ENCODE assay signal across 11 cellular contexts in genomic region chr12:62760779-62761178, GRCh38.
A peak's percentile ranks its signal among the peaks of the same experiment; 100 is the strongest.
DNase-seq lines count a peak whose midpoint lies in the region; ATAC-seq and TF ChIP-seq lines count a peak whose summit lies in the region.
"Had no signal": no experiment of that assay in that cellular context is flagged by ENCODE, and none has a peak within 500 bp of the region (broad histone marks: within the 10 kb centered on the region; RNA-seq: fewer than 3 reads in every experiment).

No MANE protein-coding gene starts in this region.

- TF ChIP-seq POLR2A in spleen (IDR thresholded peaks at IDR 0.05), result no peak

- ATAC-seq in GM21515 (IDR thresholded peaks at IDR 0.05; ENCODE audit: unreplicated experiment), result peak; percentile 77
- ATAC-seq in HG03460 (IDR thresholded peaks at IDR 0.05; ENCODE audit: unreplicated experiment), result peak; percentile 95

- H3K4me3 ChIP-seq in GM12864 (ENCODE audit: low read depth, low read length) (no peak overlapping the region), spleen (no peak overlapping the region)
- H3K4me3 ChIP-seq: neural progenitor cell, suprapubic skin had no signal

- WGBS in spleen, 5 donors, result 56 to 82% (median 70%) methylated on average over 2 of the region's 2 CpGs

- intact Hi-C loops in spleen (cut with DNase I; ENCODE audit: low total_unique reads), result no loop called here

- no peaks in the 10 kb centered on the region for H3K27me3 ChIP-seq in spleen (replicated peaks in 1 of 7)
- H3K27me3 ChIP-seq: neural progenitor cell, suprapubic skin had no signal

- no peak for TF ChIP-seq CTCF in GM12864 (IDR thresholded peaks at IDR 0.05; ENCODE audit: low read depth, low read length, missing control alignments)
- no peak for TF ChIP-seq CTCF in spleen (IDR thresholded peaks at IDR 0.05 in 8 of 11, conservative IDR thresholded peaks at IDR 0.05 in 3 of 11)

- no peaks in the 10 kb centered on the region for H3K4me1 ChIP-seq in spleen
- H3K4me1 ChIP-seq: neural progenitor cell, suprapubic skin had no signal

- no peak overlapping the region for H3K27ac ChIP-seq in spleen
- H3K27ac ChIP-seq: neural progenitor cell, suprapubic skin had no signal

- H3K9me3 ChIP-seq in spleen, result no peaks in the 10 kb centered on the region
- H3K9me3 ChIP-seq: suprapubic skin had no signal

- no peaks in the 10 kb centered on the region for H3K36me3 ChIP-seq in spleen
- H3K36me3 ChIP-seq: neural progenitor cell, suprapubic skin had no signal

- peak; percentile 18 for DNase-seq in GM12864 (ENCODE audit: low read depth)
- peak; percentile 12 for DNase-seq in glomerular visceral epithelial cell (ENCODE audit: extremely low spot score)
- DNase-seq in AG20443 (ENCODE audit: low spot score), result no peak
- no peak for DNase-seq in HCEC 1CT
- DNase-seq in NCI-H2171 treated with DMSO at 0.1 percent for 48 hours (lab: John Stamatoyannopoulos, UW), result no peak
- no peak for DNase-seq in spleen
- DNase-seq: effector CD8-positive, alpha-beta T cell had no signal

Comparison
In these comparisons a context has a peak if more than half of its experiments do, and no peak if none do; other contexts are left out.
1. DNase-seq: peak in GM12864 (single experiment) and glomerular visceral epithelial cell (single experiment); none in AG20443 (single experiment), HCEC 1CT (single experiment), NCI-H2171 treated with DMSO at 0.1 percent for 48 hours (single experiment) and spleen (single experiment).